23 cellular contexts compared by ENCODE assay signal in the genomic region with DNA sequence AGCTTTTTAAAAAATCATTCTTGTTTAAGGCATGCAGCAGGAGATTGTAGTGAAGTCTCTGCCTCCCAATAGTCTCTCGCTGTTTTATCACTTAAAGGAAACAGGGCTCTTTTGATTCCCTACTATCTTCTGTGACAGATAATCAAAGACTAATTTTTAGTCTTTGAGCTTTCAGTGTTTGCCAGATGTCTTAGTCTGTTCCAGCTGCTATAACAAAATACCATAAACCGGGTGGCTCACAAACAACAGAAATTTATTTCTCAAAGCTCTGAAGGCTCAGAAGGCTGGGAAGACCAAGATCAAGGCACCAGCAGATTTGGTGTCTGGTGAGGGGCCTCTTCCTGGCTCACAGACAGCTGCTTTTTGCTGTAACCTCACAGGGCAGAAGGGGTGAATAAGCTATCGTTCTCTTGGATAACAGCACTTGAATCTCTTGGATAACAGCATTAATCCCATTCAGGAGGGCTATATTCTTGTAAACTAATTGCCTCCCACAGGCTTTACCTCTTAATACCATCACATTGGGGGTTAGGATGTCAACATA. TPM values are rescaled to one million over a fixed set of nuclear protein-coding genes. Genes with fewer than 3 reads are reported as not detected.
A peak's percentile ranks its signal among the peaks of the same experiment; 100 is the strongest.
DNase-seq lines count a peak whose midpoint lies in the region; ATAC-seq and TF ChIP-seq lines count a peak whose summit lies in the region.
"Had no signal": no experiment of that assay in that cellular context is flagged by ENCODE, and none has a peak within 500 bp of the region (broad histone marks: within the 10 kb centered on the region; RNA-seq: fewer than 3 reads in every experiment).

No MANE protein-coding gene starts in this region.

- no peak for TF ChIP-seq POLR2A in suprapubic skin (IDR thresholded peaks at IDR 0.05)

- H3K4me3 ChIP-seq in CD4-positive, CD25-positive, alpha-beta regulatory T cell (ENCODE audit: low read depth, low read length) = peak overlapping the region; percentile 72
- H3K4me3 ChIP-seq in mammary epithelial cell (replicated peaks in 1 of 3; ENCODE audit: insufficient read depth in 1 of 3, low read depth in 2 of 3, low read length in 3 of 3) = no peak overlapping the region
- no peak overlapping the region for H3K4me3 ChIP-seq in suprapubic skin
- H3K4me3 ChIP-seq: gastrocnemius medialis, lung, Peyer's patch, vagina had no signal

- no peaks in the 10 kb centered on the region for H3K79me2 ChIP-seq in mammary epithelial cell (ENCODE audit: insufficient read depth, low read length)

- dilution Hi-C loops in mammary epithelial cell (cut with HindIII; ENCODE audit: low sequenced_read_pairs) = no loop called here

- 100% methylated on average over 3 of the region's 3 CpGs for WGBS in mammary epithelial cell (ENCODE audit: low coverage, missing lambda C conversion rate)
- WGBS in suprapubic skin = 78% methylated on average over 3 of the region's 3 CpGs

- no peaks in the 10 kb centered on the region for H3K27me3 Mint-ChIP-seq in activated CD4-positive, alpha-beta T cell treated with anti-CD3 and anti-CD28 coated beads for 36 hours
- peaks cover 4% of the 10 kb centered on the region for H3K27me3 Mint-ChIP-seq in CD4-positive, CD25-positive, alpha-beta regulatory T cell

- ATAC-seq in activated CD4-positive, alpha-beta T cell treated with anti-CD3 and anti-CD28 coated beads for 36 hours = no peak
- ATAC-seq in CD4-positive, CD25-positive, alpha-beta regulatory T cell (ENCODE audit: low read depth in 2 of 2) = no peak
- ATAC-seq: gastrocnemius medialis, right cardiac atrium, WTC11 had no signal

- peaks cover 8% of the 10 kb centered on the region for H3K4me1 ChIP-seq in CD4-positive, CD25-positive, alpha-beta regulatory T cell (ENCODE audit: control insufficient read depth, insufficient read depth, low read length, poor library complexity, severe bottlenecking)
- H3K4me1 ChIP-seq in mammary epithelial cell (ENCODE audit: insufficient read depth, low read length) (peaks cover 7% of the 10 kb centered on the region), suprapubic skin (no peaks in the 10 kb centered on the region)
- H3K4me1 ChIP-seq: gastrocnemius medialis, Peyer's patch, vagina had no signal

- BruUV-seq in mammary epithelial cell (replicated peaks; lab: Mats Ljungman, UMichigan) = no TSS peak

- H3K27ac Mint-ChIP-seq in activated CD4-positive, alpha-beta T cell treated with anti-CD3 and anti-CD28 coated beads for 36 hours = peak overlapping the region; percentile 68
- H3K27ac Mint-ChIP-seq in CD4-positive, CD25-positive, alpha-beta regulatory T cell = peak overlapping the region; percentile 31 to 69 (median 34)
- H3K27ac Mint-ChIP-seq: WTC11 had no signal

- H3K4me2 ChIP-seq in mammary epithelial cell (ENCODE audit: insufficient read depth, low read depth, low read length) = no peak overlapping the region

- peaks cover 3% of the 10 kb centered on the region for H3K27me3 ChIP-seq in CD4-positive, CD25-positive, alpha-beta regulatory T cell (ENCODE audit: control insufficient read depth, insufficient read depth, low read length)
- no peaks in the 10 kb centered on the region for H3K27me3 ChIP-seq in mammary epithelial cell (ENCODE audit: insufficient read depth, low read length)
- no peaks in the 10 kb centered on the region for H3K27me3 ChIP-seq in suprapubic skin
- H3K27me3 ChIP-seq: gastrocnemius medialis, Peyer's patch, vagina had no signal

- H3K4me3 Mint-ChIP-seq in activated CD4-positive, alpha-beta T cell treated with anti-CD3 and anti-CD28 coated beads for 36 hours = peak overlapping the region; percentile 19
- peak overlapping the region in 2 of 4 donors; percentile 28 to 66 for H3K4me3 Mint-ChIP-seq in CD4-positive, CD25-positive, alpha-beta regulatory T cell
- H3K4me3 Mint-ChIP-seq: WTC11 had no signal

- H3K9me3 ChIP-seq in CD4-positive, CD25-positive, alpha-beta regulatory T cell (ENCODE audit: control insufficient read depth in 2 of 2, low read length in 2 of 2) = peaks cover 0 to 2% of the 10 kb centered on the region in 2 experiments
- no peaks in the 10 kb centered on the region for H3K9me3 ChIP-seq in mammary epithelial cell (replicated peaks; ENCODE audit: insufficient read depth, low read length)
- no peaks in the 10 kb centered on the region for H3K9me3 ChIP-seq in suprapubic skin
- H3K9me3 ChIP-seq: gastrocnemius medialis, Peyer's patch, vagina had no signal

- CTCF ChIA-PET in activated CD4-positive, alpha-beta T cell treated with anti-CD3 and anti-CD28 coated beads for 36 hours (lab: Charles Lee) = interaction anchor here (0.7 to 1.2 kb wide), 4 partner anchors 29 to 307 kb away, joined by 3 to 4 read pairs (median 3); no protein-coding TSS in a partner anchor
- CTCF ChIA-PET in mammary epithelial cell (lab: Charles Lee; ENCODE audit: low non-redundant PET) = no interaction called here

- intact Hi-C loops in activated CD4-positive, alpha-beta T cell treated with anti-CD3 and anti-CD28 coated beads for 36 hours (cut with DNase I, micrococcal nuclease) = no loop called here
- intact Hi-C loops in mammary epithelial cell (cut with micrococcal nuclease) = no loop called here

- no peak overlapping the region for H3K9ac ChIP-seq in mammary epithelial cell (ENCODE audit: insufficient read depth, low read length)

- H3K36me3 Mint-ChIP-seq in activated CD4-positive, alpha-beta T cell treated with anti-CD3 and anti-CD28 coated beads for 36 hours (ENCODE audit: low read depth) = peaks cover 14% of the 10 kb centered on the region
- peaks cover 4% of the 10 kb centered on the region for H3K36me3 Mint-ChIP-seq in CD4-positive, CD25-positive, alpha-beta regulatory T cell
- H3K36me3 Mint-ChIP-seq: IgD-negative memory B cell, WTC11 had no signal

- in situ Hi-C loops in mammary epithelial cell (cut with MboI; ENCODE audit: low sequenced_read_pairs in 2 of 2) = no loop called here

- no peak for DNase-seq in activated CD4-positive, alpha-beta T cell treated with anti-CD3 and anti-CD28 coated beads for 36 hours
- DNase-seq in activated CD4-positive, alpha-beta T cell treated with anti-CD3 and anti-CD28 coated beads for 1 hour = no peak
- DNase-seq in CD4-positive, CD25-positive, alpha-beta regulatory T cell = no peak
- peak; percentile 68 for DNase-seq in NCI-H524 treated with DMSO at 0.1 percent for 48 hours (lab: John Stamatoyannopoulos, UW)
- no peak for DNase-seq in mammary epithelial cell
- no peak for DNase-seq in D341Med (ENCODE audit: low spot score)
- DNase-seq in LoVo (ENCODE audit: low spot score) = no peak
- no peak for DNase-seq in suprapubic skin (ENCODE audit: low spot score in 2 of 2)
- DNase-seq: activated effector memory CD4-positive, alpha-beta T cell treated with Interleukin-2 at 50 U/mL for 16 hours; aorta; gastrocnemius medialis; GDM1; islet precursor cell; NCI-H1694; NK-92 treated with Interleukin-12 subunit alpha and Interleukin-12 subunit beta, amount 100 ng/mL, for 24 hours; Peyer's patch; right cardiac atrium; stimulated activated CD8-positive, alpha-beta memory T cell treated with anti-CD3 and anti-CD28 coated beads, Interleukin-4, amount 100 ng/mL, for 48 hours had no signal

- H2AFZ ChIP-seq in mammary epithelial cell (ENCODE audit: low read depth, low read length) = peak overlapping the region; percentile 20

- H3K9me3 Mint-ChIP-seq in activated CD4-positive, alpha-beta T cell treated with anti-CD3 and anti-CD28 coated beads for 36 hours (ENCODE audit: low read depth) = peaks cover 8% of the 10 kb centered on the region
- peaks cover 0 to 13% (median 3%) of the 10 kb centered on the region in 7 donors for H3K9me3 Mint-ChIP-seq in CD4-positive, CD25-positive, alpha-beta regulatory T cell

- POLR2A ChIA-PET in activated CD4-positive, alpha-beta T cell treated with anti-CD3 and anti-CD28 coated beads for 36 hours (lab: Charles Lee) = no interaction called here

- no peaks in the 10 kb centered on the region for H3K36me3 ChIP-seq in CD4-positive, CD25-positive, alpha-beta regulatory T cell (ENCODE audit: control insufficient read depth, insufficient read depth, low read length)
- no peaks in the 10 kb centered on the region for H3K36me3 ChIP-seq in mammary epithelial cell (ENCODE audit: insufficient read depth, low read length)
- no peaks in the 10 kb centered on the region for H3K36me3 ChIP-seq in suprapubic skin
- H3K36me3 ChIP-seq: gastrocnemius medialis, Peyer's patch, vagina had no signal

- TF ChIP-seq EP300 in suprapubic skin (IDR thresholded peaks at IDR 0.05) = no peak

- peaks cover 59% of the 10 kb centered on the region for H3K4me1 Mint-ChIP-seq in activated CD4-positive, alpha-beta T cell treated with anti-CD3 and anti-CD28 coated beads for 36 hours
- H3K4me1 Mint-ChIP-seq in CD4-positive, CD25-positive, alpha-beta regulatory T cell = peaks cover 0 to 25% (median 11%) of the 10 kb centered on the region in 4 donors
- H3K4me1 Mint-ChIP-seq: WTC11 had no signal

- no peak overlapping the region for H3K27ac ChIP-seq in CD4-positive, CD25-positive, alpha-beta regulatory T cell (ENCODE audit: insufficient read depth, low read length, poor library complexity, severe bottlenecking)
- H3K27ac ChIP-seq in mammary epithelial cell (ENCODE audit: insufficient read depth, low read depth, low read length) (no peak overlapping the region), suprapubic skin (no peak overlapping the region)
- H3K27ac ChIP-seq: gastrocnemius medialis, Peyer's patch, vagina had no signal

- TF ChIP-seq CTCF in mammary epithelial cell (conservative IDR thresholded peaks at IDR 0.05 in 1 of 2, IDR thresholded peaks at IDR 0.05 in 1 of 2; ENCODE audit: extremely low read depth in 1 of 2, insufficient read depth in 1 of 2, low read depth in 1 of 2, low read length in 2 of 2) = no peak
- TF ChIP-seq CTCF in suprapubic skin (IDR thresholded peaks at IDR 0.05) = no peak

- H4K20me1 ChIP-seq in mammary epithelial cell (ENCODE audit: insufficient read depth, low read length) = no peaks in the 10 kb centered on the region

RNA-seq across cellular contexts. Expression of gene STAT4, which starts 37.8 kb away (rescaled TPM):
- total RNA-seq in activated CD4-positive, alpha-beta T cell treated with anti-CD3 and anti-CD28 coated beads for 36 hours = 10 to 100 TPM; 48.8 to 59.5 TPM
- 60.0 TPM for total RNA-seq in CD4-positive, CD25-positive, alpha-beta regulatory T cell
- 10 to 100 TPM; 22.7 to 31.2 (median 26.5) TPM for polyA plus RNA-seq in CD4-positive, CD25-positive, alpha-beta regulatory T cell
- total RNA-seq in mammary epithelial cell (1 to 10 TPM; 2.5 to 4.5 TPM), suprapubic skin (1 to 10 TPM in 1 of 4 donors, under 1 TPM in 2, not detected in 1; 0.34 to 2.7 (median 0.81) TPM)
- polyA plus RNA-seq in mammary epithelial cell = 1.6 TPM
- 38.2 TPM for polyA minus RNA-seq in mammary epithelial cell
- total RNA-seq: SK-MEL-5 had no signal

RNA-seq across cellular contexts. Expression of gene MYO1B, which starts 56.6 kb away (rescaled TPM):
- total RNA-seq in activated CD4-positive, alpha-beta T cell treated with anti-CD3 and anti-CD28 coated beads for 36 hours = 10 to 100 TPM; 29.7 to 36.7 TPM
- total RNA-seq in CD4-positive, CD25-positive, alpha-beta regulatory T cell = not detected
- polyA plus RNA-seq in CD4-positive, CD25-positive, alpha-beta regulatory T cell = not detected
- total RNA-seq in mammary epithelial cell = 100 to 1,000 TPM; 165 to 435 TPM
- 128 TPM for polyA plus RNA-seq in mammary epithelial cell
- 202 TPM for polyA minus RNA-seq in mammary epithelial cell
- total RNA-seq in suprapubic skin = 10 to 100 TPM; 17.2 to 31.8 (median 28.8) TPM

Comparison
In these comparisons a context has a peak if more than half of its experiments do, and no peak if none do; other contexts are left out.
1. RNA of gene STAT4, which starts 37.8 kb away (total RNA-seq): 60.0 TPM in CD4-positive, CD25-positive, alpha-beta regulatory T cell (single experiment) and 48.8 to 59.5 TPM in activated CD4-positive, alpha-beta T cell treated with anti-CD3 and anti-CD28 coated beads for 36 hours; 2.5 to 4.5 TPM in mammary epithelial cell and 0.34 to 2.7 TPM in suprapubic skin; every median in the first group is over 4 times any median in the second.
2. RNA of gene MYO1B, which starts 56.6 kb away (total RNA-seq): 165 to 435 TPM in mammary epithelial cell, 29.7 to 36.7 TPM in activated CD4-positive, alpha-beta T cell treated with anti-CD3 and anti-CD28 coated beads for 36 hours and 17.2 to 31.8 TPM in suprapubic skin; not detected in CD4-positive, CD25-positive, alpha-beta regulatory T cell (single experiment); every median in the first group is over 10 times any median in the second.